14 cellular contexts compared by ENCODE assay signal in the genomic region with DNA sequence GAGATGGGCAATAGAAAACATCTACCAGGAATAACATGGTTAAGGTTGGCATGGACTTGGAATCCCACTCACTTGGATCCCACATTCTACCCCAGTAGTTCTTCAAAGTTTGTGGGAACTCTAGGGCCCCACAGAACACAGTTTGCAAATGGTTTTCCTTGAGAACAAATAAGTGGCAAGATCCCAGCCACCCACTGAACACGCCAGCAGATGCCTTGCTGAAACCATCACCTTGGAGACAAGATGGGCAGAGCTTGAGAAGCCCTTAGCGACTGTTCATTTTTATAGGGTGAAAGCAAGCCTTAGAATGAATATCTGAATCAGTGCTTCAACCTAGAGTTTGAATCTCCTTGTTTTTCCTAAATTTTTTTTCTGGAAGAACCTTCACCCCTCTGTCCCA.
DNase-seq lines count a peak whose midpoint lies in the region; ATAC-seq and TF ChIP-seq lines count a peak whose summit lies in the region.
"Had no signal": no experiment of that assay in that cellular context is flagged by ENCODE, and none has a peak within 500 bp of the region (broad histone marks: within the 10 kb centered on the region; RNA-seq: fewer than 3 reads in every experiment).

No MANE protein-coding gene starts in this region.

- in situ Hi-C loops in G401 (cut with HindIII; ENCODE audit: low sequenced_read_pairs), result no loop called here

- DNase-seq in G401 (ENCODE audit: low spot score), result peak; percentile 25
- DNase-seq in midbrain (lab: John Stamatoyannopoulos, UW), result peak; percentile 10
- DNase-seq in superior temporal gyrus (ENCODE audit: extremely low spot score), result peak; percentile 61
- DNase-seq in NCI-H2196 treated with DMSO at 0.1 percent for 48 hours (lab: John Stamatoyannopoulos, UW; ENCODE audit: unreplicated experiment), result no peak
- DNase-seq: BE2C; CD4-positive, alpha-beta memory T cell; DND-41; GF-D8; GM23248; H7 had no signal

- peaks cover 64% of the 10 kb centered on the region for H3K4me1 Mint-ChIP-seq in brain
- H3K4me1 Mint-ChIP-seq: CD4-positive, alpha-beta memory T cell; IgD-negative memory B cell had no signal

- H3K27me3 Mint-ChIP-seq in brain, result no peaks in the 10 kb centered on the region

- no peak for TF ChIP-seq CTCF in brain (conservative IDR thresholded peaks at IDR 0.05)

- peak overlapping the region in 3 of 5 experiments; percentile 25 to 81 (median 69) for H3K27ac Mint-ChIP-seq in brain
- H3K27ac Mint-ChIP-seq: CD4-positive, alpha-beta memory T cell; IgD-negative memory B cell had no signal

- no peaks in the 10 kb centered on the region for H3K36me3 Mint-ChIP-seq in brain
- H3K36me3 Mint-ChIP-seq: CD4-positive, alpha-beta memory T cell had no signal

- no peak overlapping the region for H3K4me3 Mint-ChIP-seq in brain
- H3K4me3 Mint-ChIP-seq: CD4-positive, alpha-beta memory T cell; IgD-negative memory B cell had no signal

- H3K9me3 Mint-ChIP-seq in brain, result peaks cover 7 to 27% (median 21%) of the 10 kb centered on the region in 5 experiments
- H3K9me3 Mint-ChIP-seq: CD4-positive, alpha-beta memory T cell had no signal

- no peak for ATAC-seq in GM18858 (IDR thresholded peaks at IDR 0.05; ENCODE audit: unreplicated experiment)
- ATAC-seq in GM18907 (IDR thresholded peaks at IDR 0.05; ENCODE audit: unreplicated experiment), result no peak
